ENCODE assay signal across 8 cellular contexts in genomic region chr1:24586970-24587820, GRCh38. TPM values are rescaled to one million over a fixed set of nuclear protein-coding genes. Genes with fewer than 3 reads are reported as not detected.
A peak's percentile ranks its signal among the peaks of the same experiment; 100 is the strongest.
DNase-seq lines count a peak whose midpoint lies in the region; ATAC-seq lines count a peak whose summit lies in the region.

No MANE protein-coding gene starts in this region.

- ATAC-seq in HG03378 (IDR thresholded peaks at IDR 0.05; ENCODE audit: unreplicated experiment) (no peak), HG03571 (IDR thresholded peaks at IDR 0.05; ENCODE audit: unreplicated experiment) (no peak)

- DNase-seq in GM04504 (ENCODE audit: low read depth) (peak; percentile 27), LoVo (ENCODE audit: low spot score) (peak; percentile 72), RPMI8226 (peak; percentile 83), glomerular endothelial cell (ENCODE audit: extremely low read depth, low read depth, low spot score) (peak; percentile 3), pulmonary artery endothelial cell (ENCODE audit: low read depth, low spot score) (peak; percentile 10)
- DNase-seq in activated gamma-delta T cell treated with anti-CD3 and anti-CD28 coated beads, Interleukin-2, amount 50 U/mL, for 16 hours (ENCODE audit: low read depth): peak; percentile 47

RNA-seq across cellular contexts. Expression of gene NCMAP, which starts 31.3 kb away (rescaled TPM):
- total RNA-seq in glomerular endothelial cell (not detected in 2 replicates), pulmonary artery endothelial cell (not detected in 2 replicates)

RNA-seq across cellular contexts. Expression of gene SRRM1, which starts 55.9 kb away (rescaled TPM):
- 51.6 and 106 TPM in 2 replicates for total RNA-seq in glomerular endothelial cell
- 24.5 and 27.3 TPM in 2 replicates for total RNA-seq in pulmonary artery endothelial cell

Comparison
In these comparisons a context has a peak if more than half of its experiments do, and no peak if none do; other contexts are left out.
1. DNase-seq: peak in every context shown above with its lines; median percentile 83 in RPMI8226; 72 in LoVo; 47 in activated gamma-delta T cell treated with anti-CD3 and anti-CD28 coated beads, Interleukin-2, amount 50 U/mL, for 16 hours; 27 in GM04504; 10 in pulmonary artery endothelial cell; 3 in glomerular endothelial cell.